ENCODE assay signal across 22 cellular contexts in genomic region chr5:169754737-169755136, GRCh38.
"Had no signal": no experiment of that assay in that cellular context is flagged by ENCODE, and none has a peak within 500 bp of the region (broad histone marks: within the 10 kb centered on the region; RNA-seq: fewer than 3 reads in every experiment).

No MANE protein-coding gene starts in this region.

- H3K9me3 ChIP-seq: heart left ventricle, left ventricle myocardium inferior, ovary, suprapubic skin, thoracic aorta, tibial artery, upper lobe of right lung had no signal

- H3K9ac ChIP-seq: neural progenitor cell had no signal

- H3K27me3 ChIP-seq: neural progenitor cell, ovary, suprapubic skin, tibial artery, upper lobe of right lung had no signal

- H3K4me1 ChIP-seq: left ventricle myocardium inferior, suprapubic skin, tibial artery, upper lobe of right lung had no signal

- FAIRE-seq: islet of Langerhans, urothelium cell line had no signal

- H3K36me3 ChIP-seq: left ventricle myocardium inferior, neural progenitor cell, ovary, suprapubic skin, thoracic aorta, tibial artery had no signal

- ATAC-seq: heart left ventricle; natural killer cell; stimulated activated effector memory CD8-positive, alpha-beta T cell treated with anti-CD3 and anti-CD28 coated beads, Interleukin-12 subunit alpha, Interleukin-12 subunit beta, amount 100 ng/mL, for 72 hours; upper lobe of right lung had no signal

- H3K4me2 ChIP-seq: neural progenitor cell had no signal

- DNase-seq: heart left ventricle; hypothalamus; immature natural killer cell; left ventricle myocardium inferior; naive B cell; natural killer cell; nephron progenitor cell; ovary; right cardiac atrium; stimulated activated CD4-positive, alpha-beta T cell treated with anti-CD3 and anti-CD28 coated beads, Interleukin-4, amount 100 ng/mL, for 24 hours; stimulated activated naive CD4-positive, alpha-beta T cell; tibial artery; trophoblast cell; upper lobe of right lung had no signal

- H3K27ac ChIP-seq: heart left ventricle, left ventricle myocardium inferior, neural progenitor cell, ovary, skin epidermis, suprapubic skin, thoracic aorta, tibial artery, upper lobe of right lung had no signal

- H3K4me3 ChIP-seq: heart left ventricle, left ventricle myocardium inferior, lung, neural progenitor cell, ovary, skin epidermis, suprapubic skin, thoracic aorta, tibial artery, upper lobe of right lung had no signal
